ENCODE assay signal across 18 cellular contexts in genomic region chr10:76905251-76905650, GRCh38.
DNase-seq lines count a peak whose midpoint lies in the region; ATAC-seq and TF ChIP-seq lines count a peak whose summit lies in the region.
"Had no signal": no experiment of that assay in that cellular context is flagged by ENCODE, and none has a peak within 500 bp of the region (broad histone marks: within the 10 kb centered on the region; RNA-seq: fewer than 3 reads in every experiment).

No MANE protein-coding gene starts in this region.

- intact Hi-C loops in Right ventricle myocardium inferior (cut with DNase I), result loop anchor here (10.0 kb wide), 1 partner anchor 350 kb away; no protein-coding TSS in a partner anchor
- intact Hi-C loops in cardiac septum (cut with DNase I), result no loop called here

- H3K4ac ChIP-seq in mesendoderm (ENCODE audit: low read depth, low read length), result no peak overlapping the region

- no peaks in the 10 kb centered on the region for H3K27me3 ChIP-seq in mesendoderm (ENCODE audit: insufficient read depth, low read length, poor library complexity)

- no peak overlapping the region for H3K56ac ChIP-seq in mesendoderm (ENCODE audit: low read length)

- no peak overlapping the region for H4K8ac ChIP-seq in mesendoderm (ENCODE audit: low read depth, low read length)

- no peaks in the 10 kb centered on the region for H3K36me3 ChIP-seq in mesendoderm (ENCODE audit: control insufficient read depth, insufficient read depth, low read length)
- H3K36me3 ChIP-seq: HAP-1 had no signal

- H2BK15ac ChIP-seq in mesendoderm (replicated peaks; ENCODE audit: low read depth), result no peak overlapping the region

- DNase-seq in Right ventricle myocardium inferior (ENCODE audit: missing footprints) (no peak), cardiac septum (ENCODE audit: low spot score) (no peak), AG10803 (ENCODE audit: low read depth) (peak; percentile 35), UCSD-AML1 (lab: John Stamatoyannopoulos, UW; ENCODE audit: unreplicated experiment) (peak; percentile 19), mesendoderm (peak; percentile 13), hypothalamus (lab: John Stamatoyannopoulos, UW) (no peak), NCI-H226 (no peak)
- DNase-seq in effector CD8-positive, alpha-beta T cell (lab: John Stamatoyannopoulos, UW), result no peak
- DNase-seq: C1 segment of cervical spinal cord; Calu3; CD4-positive, alpha-beta memory T cell; COR-L47; DMS53; DMS79 treated with DMSO at 0.1 percent for 48 hours; GOT3; HFFc6 had no signal

- H3K79me2 ChIP-seq in mesendoderm (ENCODE audit: control insufficient read depth, insufficient read depth, low read length), result no peaks in the 10 kb centered on the region

- no peak overlapping the region for H2BK5ac ChIP-seq in mesendoderm (ENCODE audit: low read length)

- H3K27ac ChIP-seq in mesendoderm (ENCODE audit: low read depth, low read length), result no peak overlapping the region
- H3K27ac ChIP-seq: 22Rv1 had no signal

- H3K4me1 ChIP-seq in mesendoderm (ENCODE audit: control insufficient read depth, low read depth, low read length), result no peaks in the 10 kb centered on the region

- no peak overlapping the region for H3K9ac ChIP-seq in mesendoderm (ENCODE audit: low read length)

- no peaks in the 10 kb centered on the region for H3K79me1 ChIP-seq in mesendoderm (ENCODE audit: low read length)

- TF ChIP-seq CTCF in AG10803 (conservative IDR thresholded peaks at IDR 0.05; ENCODE audit: low read length), result no peak

- no peak overlapping the region for H3K18ac ChIP-seq in mesendoderm (ENCODE audit: low read length)

- H3K4me3 ChIP-seq in AG10803 (ENCODE audit: low read length) (no peak overlapping the region), mesendoderm (ENCODE audit: low read length) (no peak overlapping the region)
- H3K4me3 ChIP-seq: HAP-1 had no signal

- H4K5ac ChIP-seq in mesendoderm (ENCODE audit: low read length), result no peak overlapping the region

- no peak overlapping the region for H2BK120ac ChIP-seq in mesendoderm (ENCODE audit: low read depth, low read length)

- no peak overlapping the region for H3K4me2 ChIP-seq in mesendoderm (ENCODE audit: low read length)

- ATAC-seq in Right ventricle myocardium inferior, result peak; percentile 25

- no CpG with 5 or more reads among the region's 5 CpGs for WGBS in mesendoderm (ENCODE audit: extremely low coverage, insufficient coverage, low lambda C conversion rate)

- no peak overlapping the region for H3K23ac ChIP-seq in mesendoderm (ENCODE audit: low read length)

- no peak overlapping the region for H2AK5ac ChIP-seq in mesendoderm (ENCODE audit: low read length)

Comparison
In these comparisons a context has a peak if more than half of its experiments do, and no peak if none do; other contexts are left out.
1. DNase-seq: peak in AG10803 (single experiment), UCSD-AML1 (single experiment) and mesendoderm (single experiment); none in Right ventricle myocardium inferior (single experiment), cardiac septum (single experiment), effector CD8-positive, alpha-beta T cell (single experiment), hypothalamus (0 of 51) and NCI-H226 (single experiment).